Comparison of ENCODE assay signal across 8 cellular contexts in genomic region chr6:125789167-125789566, GRCh38. TPM values are rescaled to one million over a fixed set of nuclear protein-coding genes. Genes with fewer than 3 reads are reported as not detected.
DNase-seq lines count a peak whose midpoint lies in the region; ATAC-seq and TF ChIP-seq lines count a peak whose summit lies in the region.

No MANE protein-coding gene starts in this region.

- H3K36me3 Mint-ChIP-seq in stimulated activated naive CD8-positive, alpha-beta T cell treated with anti-CD3 and anti-CD28 coated beads, Interleukin-15, Interleukin-2, amounts not matched to agents 100 ng/mL and 50 ng/mL, for 24 hours (ENCODE audit: low read depth): peaks cover 42% of the 10 kb centered on the region
- H3K36me3 Mint-ChIP-seq in naive thymus-derived CD8-positive, alpha-beta T cell: peaks cover 0 to 8% (median 4%) of the 10 kb centered on the region in 3 donors

- peak overlapping the region; percentile 87 for H3K4me3 Mint-ChIP-seq in stimulated activated naive CD8-positive, alpha-beta T cell treated with anti-CD3 and anti-CD28 coated beads, Interleukin-15, Interleukin-2, amounts not matched to agents 100 ng/mL and 50 ng/mL, for 24 hours
- H3K4me3 Mint-ChIP-seq in naive thymus-derived CD8-positive, alpha-beta T cell: peak overlapping the region; percentile 87 to 95 (median 92)

- H3K9me3 Mint-ChIP-seq in stimulated activated naive CD8-positive, alpha-beta T cell treated with anti-CD3 and anti-CD28 coated beads, Interleukin-15, Interleukin-2, amounts not matched to agents 100 ng/mL and 50 ng/mL, for 24 hours: no peaks in the 10 kb centered on the region
- H3K9me3 Mint-ChIP-seq in naive thymus-derived CD8-positive, alpha-beta T cell: no peaks in the 10 kb centered on the region

- no peak for TF ChIP-seq CTCF in GM10248 (IDR thresholded peaks at IDR 0.05; ENCODE audit: control extremely low read depth, extremely low read depth, low read depth, missing control alignments)

- no peaks in the 10 kb centered on the region for H3K27me3 Mint-ChIP-seq in stimulated activated naive CD8-positive, alpha-beta T cell treated with anti-CD3 and anti-CD28 coated beads, Interleukin-15, Interleukin-2, amounts not matched to agents 100 ng/mL and 50 ng/mL, for 24 hours
- H3K27me3 Mint-ChIP-seq in naive thymus-derived CD8-positive, alpha-beta T cell: no peaks in the 10 kb centered on the region

- no peak for DNase-seq in stimulated activated naive CD8-positive, alpha-beta T cell treated with anti-CD3 and anti-CD28 coated beads, Interleukin-15, Interleukin-2, amounts not matched to agents 100 U/mL and 50 U/mL, for 24 hours
- DNase-seq in central memory CD4-positive, alpha-beta T cell: peak; percentile 18
- DNase-seq in naive thymus-derived CD8-positive, alpha-beta T cell: peak in 2 of 10 donors; percentile 9 to 16
- no peak for DNase-seq in GM10248 (ENCODE audit: extremely low spot score)
- DNase-seq in NCI-H82 (lab: John Stamatoyannopoulos, UW): no peak

- CTCF ChIA-PET in GM10248 (lab: Yijun Ruan, JAX): interaction anchor here (1.1 to 17.5 kb wide), 12 partner anchors 8 to 205 kb away, joined by 3 to 241 read pairs (median 12); partner anchors contain the start of genes HINT3 and TRMT11

- no peak for ATAC-seq in stimulated activated naive CD8-positive, alpha-beta T cell treated with anti-CD3 and anti-CD28 coated beads, Interleukin-15, Interleukin-2, amounts not matched to agents 100 U/mL and 50 U/mL, for 24 hours
- ATAC-seq in naive thymus-derived CD8-positive, alpha-beta T cell: no peak
- ATAC-seq in HG03108 (IDR thresholded peaks at IDR 0.05; ENCODE audit: unreplicated experiment) (no peak), HG03175 (IDR thresholded peaks at IDR 0.05; ENCODE audit: unreplicated experiment) (no peak)

- H3K4me1 Mint-ChIP-seq in stimulated activated naive CD8-positive, alpha-beta T cell treated with anti-CD3 and anti-CD28 coated beads, Interleukin-15, Interleukin-2, amounts not matched to agents 100 ng/mL and 50 ng/mL, for 24 hours (ENCODE audit: low read depth): peaks cover 52% of the 10 kb centered on the region
- peaks cover 15 to 48% (median 37%) of the 10 kb centered on the region in 4 donors for H3K4me1 Mint-ChIP-seq in naive thymus-derived CD8-positive, alpha-beta T cell

- POLR2A ChIA-PET in naive thymus-derived CD8-positive, alpha-beta T cell (lab: Charles Lee): interaction anchor here (0.6 to 4.4 kb wide), 13 partner anchors 9 to 489 kb away, joined by 3 to 271 read pairs (median 8); partner anchors contain the start of genes HDDC2, HINT3 and TRMT11
- POLR2A ChIA-PET in GM10248 (lab: Yijun Ruan, JAX): interaction anchor here (1.7 to 2.8 kb wide), 2 partner anchors 8 to 197 kb away, joined by 6 to 16 read pairs; partner anchors contain the start of gene TRMT11

- peak overlapping the region; percentile 95 for H3K27ac Mint-ChIP-seq in stimulated activated naive CD8-positive, alpha-beta T cell treated with anti-CD3 and anti-CD28 coated beads, Interleukin-15, Interleukin-2, amounts not matched to agents 100 ng/mL and 50 ng/mL, for 24 hours
- peak overlapping the region; percentile 96 to 99 (median 98) for H3K27ac Mint-ChIP-seq in naive thymus-derived CD8-positive, alpha-beta T cell

RNA-seq across cellular contexts. Expression of gene NCOA7, which starts 1.6 kb away (rescaled TPM):
- 10 to 100 TPM; 44.4 to 48.0 TPM for total RNA-seq in naive thymus-derived CD8-positive, alpha-beta T cell
- 10 to 100 TPM in 2 of 3 donors, 1 to 10 TPM in 1; 9.4 to 16.5 (median 13.5) TPM for polyA plus RNA-seq in naive thymus-derived CD8-positive, alpha-beta T cell

RNA-seq across cellular contexts. Expression of gene HEY2, which starts 39.7 kb away (rescaled TPM):
- under 1 TPM; 0.33 to 0.60 TPM for total RNA-seq in naive thymus-derived CD8-positive, alpha-beta T cell
- polyA plus RNA-seq in naive thymus-derived CD8-positive, alpha-beta T cell: under 1 TPM; 0.18 to 0.32 (median 0.27) TPM
